In genomic region chr14:97413991-97414717, GRCh38 we compare ENCODE assay signal across 24 cellular contexts.
DNase-seq lines count a peak whose midpoint lies in the region; ATAC-seq and TF ChIP-seq lines count a peak whose summit lies in the region.
"Had no signal": no experiment of that assay in that cellular context is flagged by ENCODE, and none has a peak within 500 bp of the region (broad histone marks: within the 10 kb centered on the region; RNA-seq: fewer than 3 reads in every experiment).

No MANE protein-coding gene starts in this region.

- WGBS in smooth muscle cell (ENCODE audit: low lambda C conversion rate) = 28% methylated on average over 14 of the region's 14 CpGs

- no peak overlapping the region for H3K27ac ChIP-seq in smooth muscle cell (ENCODE audit: low read depth)
- H3K27ac ChIP-seq: epithelial cell of prostate, neutrophil had no signal

- H3K79me2 ChIP-seq in smooth muscle cell (ENCODE audit: low read depth) = no peaks in the 10 kb centered on the region

- DNase-seq in activated naive CD4-positive, alpha-beta T cell treated with anti-CD3 and anti-CD28 coated beads, Interleukin-2, amount 10 ng/mL, durations not matched to agents 7 days and 5 days = no peak
- no peak for DNase-seq in activated naive CD4-positive, alpha-beta T cell treated with anti-CD3 and anti-CD28 coated beads, Interleukin-2, amount 50 U/mL, for 72 hours (ENCODE audit: low spot score in 2 of 2)
- DNase-seq in astrocyte of the cerebellum (ENCODE audit: low read depth) (no peak), smooth muscle cell (lab: John Stamatoyannopoulos, UW; ENCODE audit: unreplicated experiment) (no peak), DMS153 (lab: John Stamatoyannopoulos, UW) (no peak)
- no peak for DNase-seq in stimulated activated CD4-positive, alpha-beta T cell treated with anti-CD3 and anti-CD28 coated beads, Interleukin-2, amount 100 ng/mL, for 24 hours
- DNase-seq: activated CD4-positive, CD25-positive, alpha-beta regulatory T cell; activated naive CD8-positive, alpha-beta T cell treated with anti-CD3 and anti-CD28 coated beads, Interleukin-2, amount 50 U/mL, for 24 hours; DND-41; HCEC 1CT; left cardiac atrium; midbrain; NCI-H1105 treated with DMSO at 0.1 percent for 48 hours; NCI-H2081 treated with DMSO at 0.1 percent for 48 hours; NCI-H446 treated with DMSO at 0.1 percent for 48 hours; RPMI8226; stimulated activated CD8-positive, alpha-beta memory T cell treated with anti-CD3 and anti-CD28 coated beads, Interleukin-4, amount 100 ng/mL, for 48 hours; T-helper 9 cell had no signal

- no peak overlapping the region for H2AFZ ChIP-seq in smooth muscle cell (ENCODE audit: low read depth)

- H3K4me1 ChIP-seq in smooth muscle cell (ENCODE audit: low read depth) = peaks cover 34% of the 10 kb centered on the region

- TF ChIP-seq CTCF in astrocyte of the cerebellum (IDR thresholded peaks at IDR 0.05; ENCODE audit: low read depth, low read length, missing control alignments) (peak; percentile 10), smooth muscle cell (IDR thresholded peaks at IDR 0.05; ENCODE audit: borderline replicate concordance, insufficient read depth, poor library complexity, severe bottlenecking) (peak; percentile 5)

- no peaks in the 10 kb centered on the region for H3K9me3 ChIP-seq in iPS-18c (ENCODE audit: control insufficient read depth, insufficient read depth, low read length)
- no peaks in the 10 kb centered on the region for H3K9me3 ChIP-seq in smooth muscle cell (replicated peaks; ENCODE audit: low read depth)
- H3K9me3 ChIP-seq: neutrophil had no signal

- H4K20me1 ChIP-seq in smooth muscle cell (ENCODE audit: low read depth) = no peaks in the 10 kb centered on the region

- peaks cover 21% of the 10 kb centered on the region for H3K4me1 Mint-ChIP-seq in activated naive CD4-positive, alpha-beta T cell treated with anti-CD3 and anti-CD28 coated beads, Interleukin-2, amount 10 ng/mL, durations not matched to agents 7 days and 5 days
- H3K4me1 Mint-ChIP-seq: B cell had no signal

- no peak overlapping the region for H3K27ac Mint-ChIP-seq in activated naive CD4-positive, alpha-beta T cell treated with anti-CD3 and anti-CD28 coated beads, Interleukin-2, amount 10 ng/mL, durations not matched to agents 7 days and 5 days
- H3K27ac Mint-ChIP-seq in activated naive CD4-positive, alpha-beta T cell treated with anti-CD3 and anti-CD28 coated beads, Interleukin-2, amount 50 U/mL, for 72 hours = no peak overlapping the region
- H3K27ac Mint-ChIP-seq: activated naive CD8-positive, alpha-beta T cell treated with anti-CD3 and anti-CD28 coated beads, Interleukin-2, amount 50 U/mL, for 24 hours; B cell had no signal

- H3K36me3 ChIP-seq in smooth muscle cell (ENCODE audit: low read depth) = no peaks in the 10 kb centered on the region
- H3K36me3 ChIP-seq: neutrophil had no signal

- H3K4me3 ChIP-seq in astrocyte of the cerebellum (ENCODE audit: low read depth, low read length) (no peak overlapping the region), iPS-18c (ENCODE audit: insufficient read depth, low read depth, low read length) (0 out of 2 replicates have a peak overlapping the region, but pooled peaks have one; percentile 5), smooth muscle cell (peak overlapping the region; percentile 52)

- H3F3A ChIP-seq in smooth muscle cell (ENCODE audit: low read depth) = no peaks in the 10 kb centered on the region

- H3K4me2 ChIP-seq in smooth muscle cell = peak overlapping the region; percentile 92

- CTCF ChIA-PET in activated naive CD4-positive, alpha-beta T cell treated with anti-CD3 and anti-CD28 coated beads, Interleukin-2, amount 10 ng/mL, durations not matched to agents 7 days and 5 days (lab: Charles Lee) = interaction anchor here (1.2 kb wide), 1 partner anchor 43 kb away, joined by 4 read pairs; no protein-coding TSS in a partner anchor

- no peaks in the 10 kb centered on the region for H3K36me3 Mint-ChIP-seq in activated naive CD4-positive, alpha-beta T cell treated with anti-CD3 and anti-CD28 coated beads, Interleukin-2, amount 10 ng/mL, durations not matched to agents 7 days and 5 days
- no peaks in the 10 kb centered on the region for H3K36me3 Mint-ChIP-seq in activated naive CD4-positive, alpha-beta T cell treated with anti-CD3 and anti-CD28 coated beads, Interleukin-2, amount 50 U/mL, for 72 hours

- H3K4me3 Mint-ChIP-seq in activated naive CD4-positive, alpha-beta T cell treated with anti-CD3 and anti-CD28 coated beads, Interleukin-2, amount 10 ng/mL, durations not matched to agents 7 days and 5 days = peak overlapping the region; percentile 8
- H3K4me3 Mint-ChIP-seq: activated naive CD8-positive, alpha-beta T cell treated with anti-CD3 and anti-CD28 coated beads, Interleukin-2, amount 50 U/mL, for 24 hours; B cell had no signal

- H3K27me3 Mint-ChIP-seq in activated naive CD4-positive, alpha-beta T cell treated with anti-CD3 and anti-CD28 coated beads, Interleukin-2, amount 10 ng/mL, durations not matched to agents 7 days and 5 days = peaks cover 9% of the 10 kb centered on the region

- peaks cover 75% of the 10 kb centered on the region for H3K27me3 ChIP-seq in smooth muscle cell (ENCODE audit: low read depth)

- in situ Hi-C loops in astrocyte of the cerebellum (cut with HindIII; ENCODE audit: low sequenced_read_pairs) = no loop called here

- no peaks in the 10 kb centered on the region for H3K9me3 Mint-ChIP-seq in activated naive CD4-positive, alpha-beta T cell treated with anti-CD3 and anti-CD28 coated beads, Interleukin-2, amount 10 ng/mL, durations not matched to agents 7 days and 5 days
- H3K9me3 Mint-ChIP-seq in activated naive CD4-positive, alpha-beta T cell treated with anti-CD3 and anti-CD28 coated beads, Interleukin-2, amount 50 U/mL, for 72 hours = no peaks in the 10 kb centered on the region
- H3K9me3 Mint-ChIP-seq: activated naive CD8-positive, alpha-beta T cell treated with anti-CD3 and anti-CD28 coated beads, Interleukin-2, amount 50 U/mL, for 24 hours had no signal

- H3K9ac ChIP-seq in smooth muscle cell (ENCODE audit: low read depth) = no peak overlapping the region

- ATAC-seq in activated naive CD4-positive, alpha-beta T cell treated with anti-CD3 and anti-CD28 coated beads, Interleukin-2, amount 50 U/mL, for 72 hours = no peak
- no peak for ATAC-seq in HG03571 (IDR thresholded peaks at IDR 0.05; ENCODE audit: unreplicated experiment)
- ATAC-seq: activated naive CD8-positive, alpha-beta T cell treated with anti-CD3 and anti-CD28 coated beads, Interleukin-2, amount 50 U/mL, for 24 hours; left cardiac atrium; SK-N-SH treated with all-trans-retinoic acid at 6 μM for 48 hours had no signal
